Comparison of ENCODE assay signal across 39 cellular contexts in the genomic region with DNA sequence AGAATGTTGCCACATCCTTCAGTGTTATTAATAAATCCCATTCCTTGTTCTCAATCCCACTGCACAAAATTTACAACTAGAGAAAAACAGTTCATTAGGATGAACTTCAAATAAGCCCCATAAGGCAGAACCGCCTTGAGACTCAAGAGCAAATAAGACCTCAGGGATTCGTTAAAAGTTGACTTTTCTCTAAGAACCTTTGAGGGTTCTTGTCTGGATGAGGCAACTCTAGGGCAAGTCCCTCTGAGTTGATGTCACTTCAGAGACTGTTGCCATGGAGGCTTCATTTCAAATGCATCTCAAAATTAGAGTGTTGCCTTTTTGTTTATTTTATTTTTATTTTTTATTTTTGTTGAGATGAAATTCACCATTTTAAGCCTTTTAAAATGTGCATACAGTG. TPM values are rescaled to one million over a fixed set of nuclear protein-coding genes. Genes with fewer than 3 reads are reported as not detected.
"Had no signal": no experiment of that assay in that cellular context is flagged by ENCODE, and none has a peak within 500 bp of the region (broad histone marks: within the 10 kb centered on the region; RNA-seq: fewer than 3 reads in every experiment).

No MANE protein-coding gene starts in this region.

- H3K27me3 ChIP-seq: brain microvascular endothelial cell, breast epithelium had no signal

- ATAC-seq: activated CD4-positive, alpha-beta T cell treated with anti-CD3 and anti-CD28 coated beads for 36 hours; activated CD4-positive, CD25-positive, alpha-beta regulatory T cell treated with anti-CD3 and anti-CD28 coated beads, Interleukin-2, amount 50 U/mL, for 24 hours; activated CD8-positive, alpha-beta memory T cell treated with anti-CD3 and anti-CD28 coated beads, Interleukin-2, amount 10 ng/mL, durations not matched to agents 7 days and 5 days; activated CD8-positive, alpha-beta T cell treated with anti-CD3 and anti-CD28 coated beads, Interleukin-2, amount 10 ng/mL, durations not matched to agents 7 days and 5 days; activated naive CD4-positive, alpha-beta T cell treated with anti-CD3 and anti-CD28 coated beads, Interleukin-2, amount 50 U/mL, for 72 hours; activated T-helper 17 cell treated with anti-CD3 and anti-CD28 coated beads, Interleukin-2, amount 50 U/mL, for 72 hours; body of pancreas; WTC11 had no signal

- H3K36me3 ChIP-seq: adrenal gland, brain microvascular endothelial cell, breast epithelium, WERI-Rb-1 had no signal

- FAIRE-seq: astrocyte, TTC549 had no signal

- H3K9me3 ChIP-seq: adrenal gland, body of pancreas, breast epithelium had no signal

- DNase-seq: activated CD4-positive, alpha-beta memory T cell treated with anti-CD3 and anti-CD28 coated beads, Interleukin-2, amount 10 ng/mL, durations not matched to agents 7 days and 5 days; activated CD4-positive, alpha-beta T cell treated with anti-CD3 and anti-CD28 coated beads for 1 hour; activated CD4-positive, alpha-beta T cell treated with anti-CD3 and anti-CD28 coated beads for 36 hours; activated CD4-positive, alpha-beta T cell treated with anti-CD3 and anti-CD28 coated beads for 48 hours; activated CD4-positive, alpha-beta T cell treated with anti-CD3 and anti-CD28 coated beads, Interleukin-2, amount 10 ng/mL, durations not matched to agents 7 days and 5 days; activated CD4-positive, alpha-beta T cell treated with anti-CD3 and anti-CD28 coated beads, Interleukin-2, amount 50 U/mL, for 48 hours; activated CD4-positive, CD25-positive, alpha-beta regulatory T cell; activated CD8-positive, alpha-beta memory T cell treated with anti-CD3 and anti-CD28 coated beads for 24 hours; activated CD8-positive, alpha-beta memory T cell treated with anti-CD3 and anti-CD28 coated beads, Interleukin-2, amount 10 ng/mL, durations not matched to agents 7 days and 5 days; activated CD8-positive, alpha-beta memory T cell treated with anti-CD3 and anti-CD28 coated beads, Interleukin-2, amount 50 U/mL, for 48 hours; activated CD8-positive, alpha-beta T cell treated with anti-CD3 and anti-CD28 coated beads, Interleukin-2, amount 10 ng/mL, durations not matched to agents 7 days and 5 days; activated effector memory CD4-positive, alpha-beta T cell treated with anti-CD3 and anti-CD28 coated beads, Interleukin-2, amount 50 U/mL, for 16 hours; activated gamma-delta T cell treated with Interleukin-2 at 50 U/mL for 16 hours; activated naive CD4-positive, alpha-beta T cell; activated naive CD4-positive, alpha-beta T cell treated with anti-CD3 and anti-CD28 coated beads for 36 hours; activated naive CD4-positive, alpha-beta T cell treated with anti-CD3 and anti-CD28 coated beads, Interleukin-2, amount 50 U/mL, for 16 hours; activated naive CD8-positive, alpha-beta T cell treated with anti-CD3 and anti-CD28 coated beads for 36 hours; activated T-cell treated with anti-CD3 and anti-CD28 coated beads, Interleukin-2, amount 50 U/mL, for 24 hours; activated T-cell treated with anti-CD3 and anti-CD28 coated beads, Interleukin-2, amount 50 U/mL, for 48 hours; adrenal gland; amniotic stem cell; aorta; body of pancreas; brain microvascular endothelial cell; cerebellar nuclear complex; T-helper 1 cell; T-helper 2 cell; T-helper 9 cell; WERI-Rb-1 had no signal

- H3K4me1 ChIP-seq: adrenal gland, body of pancreas, breast epithelium had no signal

- H3K27ac ChIP-seq: adrenal gland, body of pancreas, brain microvascular endothelial cell, breast epithelium, WERI-Rb-1 had no signal

- H3K4me3 ChIP-seq: adrenal gland, body of pancreas, breast epithelium had no signal

RNA-seq across cellular contexts. Expression of gene PANX3, which starts 19.8 kb away (rescaled TPM):
- total RNA-seq: activated CD4-positive, alpha-beta memory T cell treated with anti-CD3 and anti-CD28 coated beads, Interleukin-2, amount 10 ng/mL, durations not matched to agents 7 days and 5 days; activated CD4-positive, alpha-beta T cell treated with anti-CD3 and anti-CD28 coated beads for 36 hours; activated CD4-positive, alpha-beta T cell treated with anti-CD3 and anti-CD28 coated beads, Interleukin-2, amount 10 ng/mL, durations not matched to agents 7 days and 5 days; activated CD8-positive, alpha-beta memory T cell treated with anti-CD3 and anti-CD28 coated beads, Interleukin-2, amount 10 ng/mL, durations not matched to agents 7 days and 5 days; activated CD8-positive, alpha-beta T cell treated with anti-CD3 and anti-CD28 coated beads, Interleukin-2, amount 10 ng/mL, durations not matched to agents 7 days and 5 days; activated naive CD4-positive, alpha-beta T cell treated with anti-CD3 and anti-CD28 coated beads for 36 hours; activated naive CD4-positive, alpha-beta T cell treated with anti-CD3 and anti-CD28 coated beads, Interleukin-2, amount 50 U/mL, for 72 hours; activated naive CD8-positive, alpha-beta T cell treated with anti-CD3 and anti-CD28 coated beads for 36 hours; activated T-helper 1 cell treated with anti-CD3 and anti-CD28 coated beads, Interleukin-12 subunit alpha, Interleukin-12 subunit beta, Interleukin-2, Interleukin-4 antibody, amounts not matched to agents 30 ng/mL and 10 ng/mL and 1 ng/mL, durations not matched to agents 14 hours and 24 hours and 36 hours; activated T-helper 17 cell treated with anti-CD3 and anti-CD28 coated beads, Interleukin-2, amount 50 U/mL, for 72 hours; adrenal gland; aorta; astrocyte; body of pancreas; breast epithelium; cardiac septum; chondrocyte; WTC11 had no signal
- polyA plus RNA-seq: adrenal gland, aorta had no signal

RNA-seq across cellular contexts. Expression of gene OR8A1, which starts 21.6 kb away (rescaled TPM):
- total RNA-seq: activated CD4-positive, alpha-beta memory T cell treated with anti-CD3 and anti-CD28 coated beads, Interleukin-2, amount 10 ng/mL, durations not matched to agents 7 days and 5 days; activated CD4-positive, alpha-beta T cell treated with anti-CD3 and anti-CD28 coated beads for 36 hours; activated CD4-positive, alpha-beta T cell treated with anti-CD3 and anti-CD28 coated beads, Interleukin-2, amount 10 ng/mL, durations not matched to agents 7 days and 5 days; activated CD8-positive, alpha-beta memory T cell treated with anti-CD3 and anti-CD28 coated beads, Interleukin-2, amount 10 ng/mL, durations not matched to agents 7 days and 5 days; activated CD8-positive, alpha-beta T cell treated with anti-CD3 and anti-CD28 coated beads, Interleukin-2, amount 10 ng/mL, durations not matched to agents 7 days and 5 days; activated naive CD4-positive, alpha-beta T cell treated with anti-CD3 and anti-CD28 coated beads for 36 hours; activated naive CD4-positive, alpha-beta T cell treated with anti-CD3 and anti-CD28 coated beads, Interleukin-2, amount 50 U/mL, for 72 hours; activated naive CD8-positive, alpha-beta T cell treated with anti-CD3 and anti-CD28 coated beads for 36 hours; activated T-helper 1 cell treated with anti-CD3 and anti-CD28 coated beads, Interleukin-12 subunit alpha, Interleukin-12 subunit beta, Interleukin-2, Interleukin-4 antibody, amounts not matched to agents 30 ng/mL and 10 ng/mL and 1 ng/mL, durations not matched to agents 14 hours and 24 hours and 36 hours; activated T-helper 17 cell treated with anti-CD3 and anti-CD28 coated beads, Interleukin-2, amount 50 U/mL, for 72 hours; adrenal gland; aorta; astrocyte; body of pancreas; breast epithelium; cardiac septum; WTC11 had no signal
- polyA plus RNA-seq: adrenal gland, aorta had no signal

RNA-seq across cellular contexts. Expression of gene OR8B12, which starts 48.0 kb away (rescaled TPM):
- total RNA-seq: activated CD4-positive, alpha-beta memory T cell treated with anti-CD3 and anti-CD28 coated beads, Interleukin-2, amount 10 ng/mL, durations not matched to agents 7 days and 5 days; activated CD4-positive, alpha-beta T cell treated with anti-CD3 and anti-CD28 coated beads for 36 hours; activated CD4-positive, alpha-beta T cell treated with anti-CD3 and anti-CD28 coated beads, Interleukin-2, amount 10 ng/mL, durations not matched to agents 7 days and 5 days; activated CD8-positive, alpha-beta memory T cell treated with anti-CD3 and anti-CD28 coated beads, Interleukin-2, amount 10 ng/mL, durations not matched to agents 7 days and 5 days; activated CD8-positive, alpha-beta T cell treated with anti-CD3 and anti-CD28 coated beads, Interleukin-2, amount 10 ng/mL, durations not matched to agents 7 days and 5 days; activated naive CD4-positive, alpha-beta T cell treated with anti-CD3 and anti-CD28 coated beads for 36 hours; activated naive CD4-positive, alpha-beta T cell treated with anti-CD3 and anti-CD28 coated beads, Interleukin-2, amount 50 U/mL, for 72 hours; activated naive CD8-positive, alpha-beta T cell treated with anti-CD3 and anti-CD28 coated beads for 36 hours; activated T-helper 1 cell treated with anti-CD3 and anti-CD28 coated beads, Interleukin-12 subunit alpha, Interleukin-12 subunit beta, Interleukin-2, Interleukin-4 antibody, amounts not matched to agents 30 ng/mL and 10 ng/mL and 1 ng/mL, durations not matched to agents 14 hours and 24 hours and 36 hours; activated T-helper 17 cell treated with anti-CD3 and anti-CD28 coated beads, Interleukin-2, amount 50 U/mL, for 72 hours; adrenal gland; aorta; astrocyte; body of pancreas; breast epithelium; cardiac septum; chondrocyte; WTC11 had no signal
- polyA plus RNA-seq: adrenal gland, aorta had no signal
